ENCODE assay signal across 3 cellular contexts in genomic region chr2:36387258-36387916, GRCh38.
TF ChIP-seq lines count a peak whose summit lies in the region.

No MANE protein-coding gene starts in this region.

TF ChIP-seq in HepG2, 621 proteins besides CTCF, POLR2A, EP300 and RAD21 (continues in another document):
- TF ChIP-seq ZNF687 (CRISPR knock-in tag; IDR thresholded peaks at IDR 0.05) (no peak), ATF2 (CRISPR knock-in tag; IDR thresholded peaks at IDR 0.05) (no peak), ZSCAN30 (CRISPR knock-in tag; IDR thresholded peaks at IDR 0.05) (no peak), SOX5 (CRISPR knock-in tag; IDR thresholded peaks at IDR 0.05; ENCODE audit: borderline replicate concordance) (no peak), NR1H2 (CRISPR knock-in tag; IDR thresholded peaks at IDR 0.05; ENCODE audit: borderline replicate concordance, low read depth) (no peak), ZNF33B (CRISPR knock-in tag; IDR thresholded peaks at IDR 0.05) (no peak)
- TF ChIP-seq, protein P1, sequence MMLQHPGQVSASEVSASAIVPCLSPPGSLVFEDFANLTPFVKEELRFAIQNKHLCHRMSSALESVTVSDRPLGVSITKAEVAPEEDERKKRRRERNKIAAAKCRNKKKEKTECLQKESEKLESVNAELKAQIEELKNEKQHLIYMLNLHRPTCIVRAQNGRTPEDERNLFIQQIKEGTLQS (CRISPR knock-in tag; IDR thresholded peaks at IDR 0.05), result no peak

TF ChIP-seq in IMR-90, 13 proteins besides CTCF, POLR2A, EP300 and RAD21:
- TF ChIP-seq SMC3 (IDR thresholded peaks at IDR 0.05; ENCODE audit: low read depth, low read length) (no peak), FOS (IDR thresholded peaks at IDR 0.05; ENCODE audit: low read depth, low read length) (no peak), CEBPB (IDR thresholded peaks at IDR 0.05; ENCODE audit: low read depth, low read length) (peak; percentile 67; the same call in 1 of the 2 replicates), ELK1 (IDR thresholded peaks at IDR 0.05; ENCODE audit: borderline replicate concordance, low read depth, low read length) (no peak), RCOR1 (IDR thresholded peaks at IDR 0.05; ENCODE audit: insufficient replicate concordance, low read length) (no peak), NFE2L2 (IDR thresholded peaks at IDR 0.05; ENCODE audit: low read depth, low read length) (no peak), MAZ (IDR thresholded peaks at IDR 0.05; ENCODE audit: borderline replicate concordance, low read depth, low read length) (no peak), CHD1 (IDR thresholded peaks at IDR 0.05; ENCODE audit: low read depth, low read length) (no peak)

TF ChIP-seq in endothelial cell of umbilical vein, 7 proteins besides CTCF, POLR2A, EP300 and RAD21:
- peak; percentile 19 for TF ChIP-seq POLR2AphosphoS5 (IDR thresholded peaks at IDR 0.05; ENCODE audit: insufficient read depth, low read depth, low read length)
- no peak for TF ChIP-seq MAX (IDR thresholded peaks at IDR 0.05; ENCODE audit: insufficient read depth, insufficient read length)
